In genomic region chr5:73999306-73999705, GRCh38 we compare ENCODE assay signal across 14 cellular contexts.
DNase-seq lines count a peak whose midpoint lies in the region; ATAC-seq, FAIRE-seq and TF ChIP-seq lines count a peak whose summit lies in the region.
"Had no signal": no experiment of that assay in that cellular context is flagged by ENCODE, and none has a peak within 500 bp of the region (broad histone marks: within the 10 kb centered on the region; RNA-seq: fewer than 3 reads in every experiment).

No MANE protein-coding gene starts in this region.

- H3K27ac ChIP-seq in A549 (no peak overlapping the region), HEK293 (ENCODE audit: extremely low read depth, low read depth, low read length) (no peak overlapping the region)
- H3K27ac ChIP-seq: PC-9 had no signal

- H3K36me3 ChIP-seq in HEK293 (ENCODE audit: control insufficient read depth in 2 of 2, insufficient read depth in 1 of 2, low read length in 2 of 2), result no peaks in the 10 kb centered on the region
- H3K36me3 ChIP-seq: SJSA1 had no signal

- H3K27me3 Mint-ChIP-seq in activated CD4-positive, alpha-beta memory T cell treated with anti-CD3 and anti-CD28 coated beads for 36 hours, result peaks cover 6% of the 10 kb centered on the region

- TF ChIP-seq POLR2A in A549 (IDR thresholded peaks at IDR 0.05; ENCODE audit: low read length), result no peak

- H3K4me3 ChIP-seq in A549 (no peak overlapping the region), HEK293 (ENCODE audit: low read depth, low read length) (no peak overlapping the region)
- H3K4me3 ChIP-seq: PC-9, SJSA1 had no signal

- POLR2A ChIA-PET in A549 (lab: Yijun Ruan, JAX) (no interaction called here), HEK293 (lab: Yijun Ruan, JAX) (no interaction called here)
- POLR2A ChIA-PET in activated CD4-positive, alpha-beta memory T cell treated with anti-CD3 and anti-CD28 coated beads for 36 hours (lab: Charles Lee), result no interaction called here

- no peaks in the 10 kb centered on the region for H3K4me1 ChIP-seq in A549
- peaks cover 6% of the 10 kb centered on the region; the same call in 1 of the 2 replicates for H3K4me1 ChIP-seq in HEK293 (ENCODE audit: control insufficient read depth, insufficient read depth, low read length)

- intact Hi-C loops in activated CD4-positive, alpha-beta memory T cell treated with anti-CD3 and anti-CD28 coated beads for 36 hours (cut with micrococcal nuclease), result no loop called here

- DNase-seq in A549 (ENCODE audit: low read depth in 1 of 2, low spot score in 1 of 2) (no peak), NCI-H82 (lab: John Stamatoyannopoulos, UW) (peak; percentile 92), myocyte (ENCODE audit: low read depth) (peak; percentile 89), AG08395 (ENCODE audit: low spot score) (no peak)
- DNase-seq in activated CD4-positive, alpha-beta memory T cell treated with anti-CD3 and anti-CD28 coated beads for 36 hours, result no peak
- DNase-seq: ACHN, COR-L47, H9, NCI-H1105, NCI-H2029 treated with DMSO at 0.1 percent for 48 hours, PC-9 had no signal

- H3K36me3 Mint-ChIP-seq in activated CD4-positive, alpha-beta memory T cell treated with anti-CD3 and anti-CD28 coated beads for 36 hours, result no peaks in the 10 kb centered on the region

- CTCF ChIA-PET in A549 (lab: Yijun Ruan, JAX), result interaction anchor here (1.4 kb wide), 1 partner anchor 22 kb away, joined by 3 read pairs; no protein-coding TSS in a partner anchor
- CTCF ChIA-PET in HEK293 (lab: Yijun Ruan, JAX), result interaction anchor here (0.6 kb wide), 1 partner anchor 672 kb away, joined by 3 read pairs; no protein-coding TSS in a partner anchor
- CTCF ChIA-PET in activated CD4-positive, alpha-beta memory T cell treated with anti-CD3 and anti-CD28 coated beads for 36 hours (lab: Charles Lee), result interaction anchor here (0.6 kb wide), 1 partner anchor 640 kb away, joined by 4 read pairs; no protein-coding TSS in a partner anchor

- no peaks in the 10 kb centered on the region for H3K9me3 Mint-ChIP-seq in activated CD4-positive, alpha-beta memory T cell treated with anti-CD3 and anti-CD28 coated beads for 36 hours
- H3K9me3 Mint-ChIP-seq: H9 had no signal

- FAIRE-seq in A549 (lab: Jason Lieb, UNC), result peak; percentile 36

- H3K9me3 ChIP-seq in A549 (no peaks in the 10 kb centered on the region), HEK293 (ENCODE audit: control insufficient read depth, insufficient read depth, low read depth, low read length) (no peaks in the 10 kb centered on the region; the same call in 1 of the 2 replicates)
- H3K9me3 ChIP-seq: SJSA1 had no signal

- ATAC-seq in A549 (no peak), GM19397 (IDR thresholded peaks at IDR 0.05; ENCODE audit: unreplicated experiment) (no peak)

- WGBS in A549 (ENCODE audit: missing lambda C conversion rate), result 34% methylated on average over 3 of the region's 3 CpGs

- H3K4me1 Mint-ChIP-seq in activated CD4-positive, alpha-beta memory T cell treated with anti-CD3 and anti-CD28 coated beads for 36 hours (ENCODE audit: low read depth), result no peaks in the 10 kb centered on the region

- H3K4me3 Mint-ChIP-seq in activated CD4-positive, alpha-beta memory T cell treated with anti-CD3 and anti-CD28 coated beads for 36 hours, result no peak overlapping the region
- H3K4me3 Mint-ChIP-seq: H9 had no signal

- H3K27ac Mint-ChIP-seq in activated CD4-positive, alpha-beta memory T cell treated with anti-CD3 and anti-CD28 coated beads for 36 hours, result no peak overlapping the region
- H3K27ac Mint-ChIP-seq: H9 had no signal

- TF ChIP-seq EP300 in A549 (IDR thresholded peaks at IDR 0.05), result no peak

- no peak overlapping the region for H3K4me2 ChIP-seq in A549
- H3K4me2 ChIP-seq: PC-9 had no signal

- no peak for TF ChIP-seq RAD21 in A549 (conservative IDR thresholded peaks at IDR 0.05 in 1 of 2, IDR thresholded peaks at IDR 0.05 in 1 of 2)

- TF ChIP-seq CTCF in A549 (IDR thresholded peaks at IDR 0.05), result no peak
- no peak for TF ChIP-seq CTCF in HEK293 (tag by site-specific recombination; IDR thresholded peaks at IDR 0.05)

TF ChIP-seq in A549, 52 proteins besides CTCF, POLR2A, EP300 and RAD21:
- no peak for TF ChIP-seq POLR2AphosphoS2 (conservative IDR thresholded peaks at IDR 0.05; ENCODE audit: low read length)
- TF ChIP-seq RCOR1 (IDR thresholded peaks at IDR 0.05; ENCODE audit: low read depth, low read length), result no peak
- TF ChIP-seq EHMT2 (IDR thresholded peaks at IDR 0.05; ENCODE audit: low read depth), result no peak
- no peak for TF ChIP-seq HOXB5 (CRISPR knock-in tag; IDR thresholded peaks at IDR 0.05)
- TF ChIP-seq PHF8 (IDR thresholded peaks at IDR 0.05; ENCODE audit: borderline replicate concordance, low read depth), result no peak
- TF ChIP-seq FOSB (CRISPR knock-in tag; IDR thresholded peaks at IDR 0.05), result no peak
- no peak for TF ChIP-seq MAX (IDR thresholded peaks at IDR 0.05)
- TF ChIP-seq CHD4 (IDR thresholded peaks at IDR 0.05; ENCODE audit: borderline replicate concordance), result no peak
- TF ChIP-seq ZFP36 (IDR thresholded peaks at IDR 0.05; ENCODE audit: borderline replicate concordance, partially characterized antibody), result no peak
- no peak for TF ChIP-seq RARB (CRISPR knock-in tag; IDR thresholded peaks at IDR 0.05)

TF ChIP-seq in HEK293, 187 proteins besides CTCF, POLR2A, EP300 and RAD21:
- peak; percentile 62 for TF ChIP-seq SCRT2 (tag by site-specific recombination; IDR thresholded peaks at IDR 0.05)
- TF ChIP-seq ZSCAN18 (tag by site-specific recombination; IDR thresholded peaks at IDR 0.05), result no peak
- TF ChIP-seq FEZF1 (tag by site-specific recombination; IDR thresholded peaks at IDR 0.05), result peak; percentile 49; the same call in 1 of the 2 replicates

Comparison
In these comparisons a context has a peak if more than half of its experiments do, and no peak if none do; other contexts are left out.
1. DNase-seq: peak in NCI-H82 (single experiment) and myocyte (single experiment); none in A549 (0 of 2), activated CD4-positive, alpha-beta memory T cell treated with anti-CD3 and anti-CD28 coated beads for 36 hours (single experiment) and AG08395 (single experiment).